ENCODE assay signal across 16 cellular contexts in genomic region chr2:191023235-191023679, GRCh38. TPM values are rescaled to one million over a fixed set of nuclear protein-coding genes. Genes with fewer than 3 reads are reported as not detected.
DNase-seq lines count a peak whose midpoint lies in the region; ATAC-seq and FAIRE-seq lines count a peak whose summit lies in the region.
"Had no signal": no experiment of that assay in that cellular context is flagged by ENCODE, and none has a peak within 500 bp of the region (broad histone marks: within the 10 kb centered on the region; RNA-seq: fewer than 3 reads in every experiment).

No MANE protein-coding gene starts in this region.

- H3K36me3 Mint-ChIP-seq in activated CD4-positive, alpha-beta T cell treated with anti-CD3 and anti-CD28 coated beads, Interleukin-2, amount 10 ng/mL, durations not matched to agents 24 days and 14 days (ENCODE audit: low read depth) = peaks cover 26% of the 10 kb centered on the region
- H3K36me3 Mint-ChIP-seq in activated T-helper 17 cell treated with anti-CD3 and anti-CD28 coated beads, Interleukin-2, amount 50 U/mL, for 72 hours (ENCODE audit: low read depth) = peaks cover 7% of the 10 kb centered on the region

- peaks cover 9% of the 10 kb centered on the region for H3K9me3 Mint-ChIP-seq in activated CD4-positive, alpha-beta T cell treated with anti-CD3 and anti-CD28 coated beads, Interleukin-2, amount 10 ng/mL, durations not matched to agents 24 days and 14 days
- H3K9me3 Mint-ChIP-seq in activated T-helper 17 cell treated with anti-CD3 and anti-CD28 coated beads, Interleukin-2, amount 50 U/mL, for 72 hours = no peaks in the 10 kb centered on the region
- H3K9me3 Mint-ChIP-seq: nephron progenitor cell had no signal

- intact Hi-C loops in activated CD4-positive, alpha-beta T cell treated with anti-CD3 and anti-CD28 coated beads, Interleukin-2, amount 10 ng/mL, durations not matched to agents 24 days and 14 days (cut with micrococcal nuclease) = loop anchor here (1.0 to 5.0 kb wide), 5 partner anchors 14 to 1362 kb away; partner anchors contain the start of genes ASNSD1 and MFSD6

- H3K9me3 ChIP-seq in mononuclear cell (ENCODE audit: low read depth, low read length) = no peaks in the 10 kb centered on the region
- H3K9me3 ChIP-seq: body of pancreas, MG63 had no signal

- no peak overlapping the region for H3K4me3 Mint-ChIP-seq in activated CD4-positive, alpha-beta T cell treated with anti-CD3 and anti-CD28 coated beads, Interleukin-2, amount 10 ng/mL, durations not matched to agents 24 days and 14 days
- no peak overlapping the region for H3K4me3 Mint-ChIP-seq in activated T-helper 17 cell treated with anti-CD3 and anti-CD28 coated beads, Interleukin-2, amount 50 U/mL, for 72 hours
- H3K4me3 Mint-ChIP-seq: nephron progenitor cell had no signal

- H3K27me3 Mint-ChIP-seq in activated CD4-positive, alpha-beta T cell treated with anti-CD3 and anti-CD28 coated beads, Interleukin-2, amount 10 ng/mL, durations not matched to agents 24 days and 14 days = peaks cover 2% of the 10 kb centered on the region
- no peaks in the 10 kb centered on the region for H3K27me3 Mint-ChIP-seq in activated T-helper 17 cell treated with anti-CD3 and anti-CD28 coated beads, Interleukin-2, amount 50 U/mL, for 72 hours

- peak overlapping the region; percentile 15 for H3K4me3 ChIP-seq in mononuclear cell (ENCODE audit: low read length)
- H3K4me3 ChIP-seq: body of pancreas, MG63 had no signal

- H3K27me3 ChIP-seq in mononuclear cell (ENCODE audit: insufficient read depth, low read length) = no peaks in the 10 kb centered on the region
- H3K27me3 ChIP-seq: body of pancreas, MG63 had no signal

- ATAC-seq in activated T-helper 17 cell treated with anti-CD3 and anti-CD28 coated beads, Interleukin-2, amount 50 U/mL, for 72 hours (replicated peaks) = peak; percentile 21
- ATAC-seq in HG03196 (IDR thresholded peaks at IDR 0.05; ENCODE audit: unreplicated experiment) = no peak
- ATAC-seq: body of pancreas, left ventricle myocardium superior had no signal

- FAIRE-seq in HTR-8/SVneo (lab: Jason Lieb, UNC) = peak; percentile 9

- peaks cover 41% of the 10 kb centered on the region for H3K4me1 Mint-ChIP-seq in activated CD4-positive, alpha-beta T cell treated with anti-CD3 and anti-CD28 coated beads, Interleukin-2, amount 10 ng/mL, durations not matched to agents 24 days and 14 days
- peaks cover 24% of the 10 kb centered on the region for H3K4me1 Mint-ChIP-seq in activated T-helper 17 cell treated with anti-CD3 and anti-CD28 coated beads, Interleukin-2, amount 50 U/mL, for 72 hours
- H3K4me1 Mint-ChIP-seq: nephron progenitor cell had no signal

- DNase-seq in activated CD4-positive, alpha-beta T cell treated with anti-CD3 and anti-CD28 coated beads, Interleukin-2, amount 10 ng/mL, durations not matched to agents 24 days and 14 days = peak; percentile 84
- no peak for DNase-seq in activated CD4-positive, alpha-beta T cell treated with anti-CD3 and anti-CD28 coated beads for 4 hours
- DNase-seq in HTR-8/SVneo (ENCODE audit: insufficient read length, low spot score) = no peak
- no peak for DNase-seq in NCI-H1417 treated with DMSO at 0.1 percent for 48 hours (lab: John Stamatoyannopoulos, UW)
- DNase-seq in amniotic stem cell (lab: John Stamatoyannopoulos, UW) = no peak
- DNase-seq: activated gamma-delta T cell, body of pancreas, COR-L47, left ventricle myocardium superior, MG63, NCI-H2107, nephron progenitor cell, RPMI8226 had no signal

- H3K27ac Mint-ChIP-seq in activated CD4-positive, alpha-beta T cell treated with anti-CD3 and anti-CD28 coated beads, Interleukin-2, amount 10 ng/mL, durations not matched to agents 24 days and 14 days = no peak overlapping the region
- no peak overlapping the region for H3K27ac Mint-ChIP-seq in activated T-helper 17 cell treated with anti-CD3 and anti-CD28 coated beads, Interleukin-2, amount 50 U/mL, for 72 hours
- H3K27ac Mint-ChIP-seq: nephron progenitor cell had no signal

- peaks cover 57% of the 10 kb centered on the region for H3K4me1 ChIP-seq in mononuclear cell (ENCODE audit: insufficient read depth, low read length)

RNA-seq across cellular contexts. Expression of gene STAT1, which starts 9.3 kb away (rescaled TPM):
- total RNA-seq in activated CD4-positive, alpha-beta T cell treated with anti-CD3 and anti-CD28 coated beads, Interleukin-2, amount 10 ng/mL, durations not matched to agents 24 days and 14 days = 152 and 160 TPM in 2 replicates
- 100 to 1,000 TPM; 163 to 363 TPM for total RNA-seq in activated T-helper 17 cell treated with anti-CD3 and anti-CD28 coated beads, Interleukin-2, amount 50 U/mL, for 72 hours
- 89.9 TPM for total RNA-seq in mononuclear cell
